In genomic region chr5:122311888-122312669, GRCh38 we compare ENCODE assay signal across 8 cellular contexts. TPM values are rescaled to one million over a fixed set of nuclear protein-coding genes. Genes with fewer than 3 reads are reported as not detected.
DNase-seq lines count a peak whose midpoint lies in the region; ATAC-seq and TF ChIP-seq lines count a peak whose summit lies in the region.

SNCAIP (plus strand) TSS chr5:122312237; CDS start chr5:122391135, 78,898 bp downstream.

- H3K9me3 ChIP-seq in right lobe of liver: no peaks in the 10 kb centered on the region
- no peaks in the 10 kb centered on the region for H3K9me3 ChIP-seq in suprapubic skin

- TF ChIP-seq EP300 in suprapubic skin (IDR thresholded peaks at IDR 0.05): no peak

- peak; percentile 59 for DNase-seq in EL
- DNase-seq in NOMO-1 (lab: John Stamatoyannopoulos, UW; ENCODE audit: unreplicated experiment in 2 of 2): peak; percentile 15 to 24
- DNase-seq in dorsolateral prefrontal cortex: peak in 9 of 10 donors; percentile 16 to 64 (median 47)
- peak; percentile 50 to 66 (median 55) for DNase-seq in right lobe of liver
- DNase-seq in suprapubic skin (ENCODE audit: low spot score in 2 of 2): peak in 1 of 2 donors; percentile 67
- DNase-seq in NAMALWA (ENCODE audit: low spot score): no peak
- DNase-seq in NCI-H2029 (lab: John Stamatoyannopoulos, UW): no peak

- TF ChIP-seq CTCF in dorsolateral prefrontal cortex (IDR thresholded peaks at IDR 0.05 in 54 of 56, conservative IDR thresholded peaks at IDR 0.05 in 2 of 56; ENCODE audit: low read depth in 1 of 56, partially characterized antibody in 56 of 56): no peak
- TF ChIP-seq CTCF in right lobe of liver (IDR thresholded peaks at IDR 0.05): no peak
- TF ChIP-seq CTCF in suprapubic skin (IDR thresholded peaks at IDR 0.05): no peak

- 0% methylated on average over 8 of the region's 91 CpGs for WGBS in right lobe of liver (ENCODE audit: insufficient coverage, low coverage, low lambda C conversion rate, missing lambda C conversion rate)
- 0% methylated on average over 14 of the region's 91 CpGs for WGBS in suprapubic skin

- no peaks in the 10 kb centered on the region for H3K36me3 ChIP-seq in right lobe of liver
- no peaks in the 10 kb centered on the region for H3K36me3 ChIP-seq in suprapubic skin

- ATAC-seq in GM21723 (IDR thresholded peaks at IDR 0.05; ENCODE audit: unreplicated experiment): peak; percentile 47
- peak; percentile 85 to 89 (median 86) for ATAC-seq in right lobe of liver

- intact Hi-C loops in dorsolateral prefrontal cortex (cut with DNase I): loop anchor here in 1 of 2 donors (5.0 kb wide), 1 partner anchor 100 kb away; no protein-coding TSS in a partner anchor
- intact Hi-C loops in right lobe of liver (cut with DNase I): no loop called here

- H3K27me3 ChIP-seq in dorsolateral prefrontal cortex (peaks cover 0 to 3% (median 0%) of the 10 kb centered on the region in 45 donors), right lobe of liver (no peaks in the 10 kb centered on the region), suprapubic skin (no peaks in the 10 kb centered on the region)

- H3K4me3 ChIP-seq in dorsolateral prefrontal cortex (peak within 1 kb of the TSS; percentile 48 to 84 (median 73)), right lobe of liver (peak within 1 kb of the TSS; percentile 25 to 46 (median 33)), suprapubic skin (peak within 1 kb of the TSS; percentile 76)

- peaks cover 0 to 14% (median 5%) of the 10 kb centered on the region in 4 donors for H3K4me1 ChIP-seq in right lobe of liver
- H3K4me1 ChIP-seq in suprapubic skin: peaks cover 13% of the 10 kb centered on the region

- TF ChIP-seq POLR2A in right lobe of liver (IDR thresholded peaks at IDR 0.05) (no peak), suprapubic skin (IDR thresholded peaks at IDR 0.05) (no peak)

- H3K27ac ChIP-seq in dorsolateral prefrontal cortex (peak within 1 kb of the TSS in 33 of 59 donors; percentile 12 to 80 (median 57)), right lobe of liver (no peak within 1 kb of the TSS), suprapubic skin (peak within 1 kb of the TSS; percentile 66)

RNA-seq across cellular contexts. Expression of gene SNCAIP, which starts in this region (rescaled TPM):
- total RNA-seq in dorsolateral prefrontal cortex (10 to 100 TPM in 27 of 120 experiments, 1 to 10 TPM in 93; 3.0 to 16.7 (median 7.8) TPM), right lobe of liver (under 1 TPM in 5 of 6 experiments, not detected in 1; 0.19 to 0.65 (median 0.32) TPM), suprapubic skin (1 to 10 TPM; 2.4 to 6.5 (median 4.0) TPM)

Comparison
In these comparisons a context has a peak if more than half of its experiments do, and no peak if none do; other contexts are left out.
1. Peak in DNase-seq, ATAC-seq and H3K4me3 ChIP-seq in right lobe of liver; RNA of the gene not detected or under 1 TPM.
2. DNase-seq: peak in EL (single experiment), NOMO-1 (2 of 2) and dorsolateral prefrontal cortex (9 of 10); none in NAMALWA (single experiment) and NCI-H2029 (single experiment).
3. H3K27ac ChIP-seq: peak in dorsolateral prefrontal cortex (33 of 59) and suprapubic skin (single experiment); none in right lobe of liver (0 of 3).
4. Peak in every context shown above with its lines, with median percentiles within 50 percentile points of each other: H3K4me3 ChIP-seq.